ENCODE assay signal across 27 cellular contexts in the genomic region with DNA sequence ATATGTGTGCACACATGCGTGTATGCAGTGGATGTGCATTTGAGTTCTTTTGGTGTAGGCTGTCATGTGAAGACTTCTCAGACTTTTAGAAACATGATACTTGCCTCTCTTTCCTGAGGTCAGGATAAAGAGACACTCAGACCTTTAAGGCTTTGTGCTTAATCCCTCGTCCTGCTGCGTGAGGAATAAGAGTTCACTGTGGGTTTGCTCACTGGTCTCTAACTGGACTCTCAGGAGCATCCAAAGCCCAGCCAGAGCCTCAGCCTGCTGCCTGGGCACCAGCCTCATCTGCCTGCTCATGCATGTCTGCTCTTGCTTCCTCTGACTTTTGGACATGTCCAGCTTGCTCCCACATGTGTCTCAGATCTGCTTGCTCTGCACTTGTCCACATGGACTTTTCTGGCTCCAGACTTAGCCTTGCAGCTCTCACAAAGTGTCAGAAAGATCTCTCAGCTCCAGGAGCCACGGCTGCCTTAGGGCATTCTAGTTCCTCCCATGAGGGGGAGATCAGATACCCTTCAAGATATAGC.
"Had no signal": no experiment of that assay in that cellular context is flagged by ENCODE, and none has a peak within 500 bp of the region (broad histone marks: within the 10 kb centered on the region; RNA-seq: fewer than 3 reads in every experiment).

No MANE protein-coding gene starts in this region.

- H3K4me3 Mint-ChIP-seq: activated CD8-positive, alpha-beta memory T cell treated with anti-CD3 and anti-CD28 coated beads, Interleukin-2, amount 10 ng/mL, durations not matched to agents 7 days and 5 days; activated CD8-positive, alpha-beta T cell treated with anti-CD3 and anti-CD28 coated beads for 36 hours; activated naive CD8-positive, alpha-beta T cell treated with anti-CD3 and anti-CD28 coated beads, Interleukin-2, amount 50 U/mL, for 24 hours; dendritic cell treated with granulocyte-macrophage colony-stimulating factor and Interleukin-4, amounts not matched to agents 40 ng/mL and 50 ng/mL, for 4 days; naive B cell; stimulated activated naive CD8-positive, alpha-beta T cell treated with anti-CD3 and anti-CD28 coated beads, Interleukin-15, amount 100 ng/mL, for 72 hours; T-helper 17 cell had no signal

- H3K36me3 ChIP-seq: heart left ventricle, neutrophil, ovary, suprapubic skin, tibial nerve had no signal

- H3K4me3 ChIP-seq: heart left ventricle, mucosa of descending colon, ovary, psoas muscle, suprapubic skin, tibial nerve had no signal

- H3K9me3 ChIP-seq: heart left ventricle, mucosa of descending colon, neutrophil, ovary, psoas muscle, suprapubic skin, tibial nerve had no signal

- H3K4me1 ChIP-seq: heart left ventricle, psoas muscle, suprapubic skin, tibial nerve had no signal

- H3K27me3 ChIP-seq: heart left ventricle, ovary, suprapubic skin, tibial nerve had no signal

- H3K9me3 Mint-ChIP-seq: activated CD8-positive, alpha-beta T cell treated with anti-CD3 and anti-CD28 coated beads for 36 hours had no signal

- H3K4me1 Mint-ChIP-seq: activated CD8-positive, alpha-beta memory T cell treated with anti-CD3 and anti-CD28 coated beads, Interleukin-2, amount 10 ng/mL, durations not matched to agents 7 days and 5 days; activated naive CD8-positive, alpha-beta T cell treated with anti-CD3 and anti-CD28 coated beads, Interleukin-2, amount 50 U/mL, for 24 hours; naive B cell; stimulated activated naive CD8-positive, alpha-beta T cell treated with anti-CD3 and anti-CD28 coated beads, Interleukin-15, amount 100 ng/mL, for 72 hours; T-helper 17 cell had no signal

- H3K27ac Mint-ChIP-seq: activated CD8-positive, alpha-beta memory T cell treated with anti-CD3 and anti-CD28 coated beads, Interleukin-2, amount 10 ng/mL, durations not matched to agents 7 days and 5 days; activated CD8-positive, alpha-beta T cell treated with anti-CD3 and anti-CD28 coated beads for 36 hours; activated naive CD8-positive, alpha-beta T cell treated with anti-CD3 and anti-CD28 coated beads, Interleukin-2, amount 50 U/mL, for 24 hours; dendritic cell treated with granulocyte-macrophage colony-stimulating factor and Interleukin-4, amounts not matched to agents 40 ng/mL and 50 ng/mL, for 4 days; naive B cell; stimulated activated naive CD8-positive, alpha-beta T cell treated with anti-CD3 and anti-CD28 coated beads, Interleukin-15, amount 100 ng/mL, for 72 hours; T-helper 17 cell had no signal

- H3K36me3 Mint-ChIP-seq: activated CD8-positive, alpha-beta memory T cell treated with anti-CD3 and anti-CD28 coated beads, Interleukin-2, amount 10 ng/mL, durations not matched to agents 7 days and 5 days had no signal

- H3K27ac ChIP-seq: heart left ventricle, neutrophil, ovary, psoas muscle, suprapubic skin, tibial nerve had no signal

- DNase-seq: activated CD4-positive, alpha-beta T cell treated with anti-CD3 and anti-CD28 coated beads for 48 hours; activated CD8-positive, alpha-beta memory T cell treated with anti-CD3 and anti-CD28 coated beads, Interleukin-2, amount 10 ng/mL, durations not matched to agents 7 days and 5 days; activated CD8-positive, alpha-beta T cell treated with anti-CD3 and anti-CD28 coated beads for 36 hours; activated gamma-delta T cell; activated naive CD4-positive, alpha-beta T cell treated with anti-CD3 and anti-CD28 coated beads, Interleukin-2, amount 50 U/mL, for 16 hours; activated naive CD8-positive, alpha-beta T cell treated with anti-CD3 and anti-CD28 coated beads, Interleukin-2, amount 50 U/mL, for 24 hours; activated T-cell treated with anti-CD3 and anti-CD28 coated beads for 4 hours; effector CD8-positive, alpha-beta T cell; heart left ventricle; left cardiac atrium; mesenchymal stem cell; mucosa of descending colon; naive B cell; ovary; psoas muscle; right cardiac atrium; stimulated activated CD4-positive, alpha-beta T cell treated with anti-CD3 and anti-CD28 coated beads, Interleukin-1b, Interleukin-23, amount 100 ng/mL, for 48 hours; stimulated activated naive CD8-positive, alpha-beta T cell treated with anti-CD3 and anti-CD28 coated beads, Interleukin-15, amount 100 ng/mL, for 72 hours; SW 1271; T-helper 17 cell had no signal

- FAIRE-seq: frontal cortex, islet of Langerhans, urothelium cell line had no signal
